In the genomic region with DNA sequence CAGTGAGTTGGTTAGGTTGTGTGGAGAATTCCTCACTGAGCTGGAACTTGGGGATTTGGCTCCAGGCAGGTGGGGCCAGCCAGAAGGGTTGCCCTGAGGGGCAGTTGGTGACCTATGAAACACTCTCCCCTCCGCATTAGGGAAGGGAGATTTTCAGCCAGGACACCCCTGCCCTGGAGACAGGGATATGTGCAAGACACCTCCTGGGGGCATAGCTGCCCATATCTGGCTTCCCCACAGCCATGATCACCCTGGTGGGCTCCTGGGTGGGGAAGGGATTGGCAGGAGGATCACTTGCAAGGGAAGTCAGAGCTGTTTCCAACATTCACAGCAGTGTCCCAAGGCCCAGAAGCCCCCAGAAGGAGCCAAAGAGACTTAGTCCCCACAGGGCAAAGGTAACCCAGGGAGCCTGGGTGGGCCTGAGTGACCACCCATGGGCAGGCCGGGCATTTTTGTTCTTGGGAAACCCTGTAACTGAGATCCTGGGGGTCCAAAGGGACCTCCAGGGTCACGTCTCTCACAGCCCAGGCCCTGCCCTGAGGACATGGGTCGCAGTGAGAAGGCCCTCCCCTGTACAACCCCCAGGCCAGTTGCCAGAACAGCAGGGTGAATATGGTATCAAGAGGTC, we compare ENCODE assay signal across 1 cellular context.
TF ChIP-seq lines count a peak whose summit lies in the region.

No MANE protein-coding gene starts in this region.

TF ChIP-seq in HepG2, 621 proteins besides CTCF, POLR2A, EP300 and RAD21 (continued from another document):
- TF ChIP-seq, protein P1, sequence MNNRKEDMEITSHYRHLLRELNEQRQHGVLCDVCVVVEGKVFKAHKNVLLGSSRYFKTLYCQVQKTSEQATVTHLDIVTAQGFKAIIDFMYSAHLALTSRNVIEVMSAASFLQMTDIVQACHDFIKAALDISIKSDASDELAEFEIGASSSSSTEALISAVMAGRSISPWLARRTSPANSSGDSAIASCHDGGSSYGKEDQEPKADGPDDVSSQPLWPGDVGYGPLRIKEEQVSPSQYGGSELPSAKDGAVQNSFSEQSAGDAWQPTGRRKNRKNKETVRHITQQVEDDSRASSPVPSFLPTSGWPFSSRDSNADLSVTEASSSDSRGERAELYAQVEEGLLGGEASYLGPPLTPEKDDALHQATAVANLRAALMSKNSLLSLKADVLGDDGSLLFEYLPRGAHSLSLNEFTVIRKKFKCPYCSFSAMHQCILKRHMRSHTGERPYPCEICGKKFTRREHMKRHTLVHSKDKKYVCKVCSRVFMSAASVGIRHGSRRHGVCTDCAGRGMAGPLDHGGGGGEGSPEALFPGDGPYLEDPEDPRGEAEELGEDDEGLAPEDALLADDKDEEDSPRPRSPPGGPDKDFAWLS (CRISPR knock-in tag; IDR thresholded peaks at IDR 0.05; ENCODE audit: borderline replicate concordance), result no peak
- TF ChIP-seq ZNF562 (CRISPR knock-in tag; IDR thresholded peaks at IDR 0.05; ENCODE audit: borderline replicate concordance) (no peak), GLMP (CRISPR knock-in tag; IDR thresholded peaks at IDR 0.05; ENCODE audit: borderline replicate concordance) (no peak)
